ENCODE assay signal across 22 cellular contexts in genomic region chr18:61888622-61889021, GRCh38. TPM values are rescaled to one million over a fixed set of nuclear protein-coding genes. Genes with fewer than 3 reads are reported as not detected.
A peak's percentile ranks its signal among the peaks of the same experiment; 100 is the strongest.
DNase-seq lines count a peak whose midpoint lies in the region; ATAC-seq and TF ChIP-seq lines count a peak whose summit lies in the region.
"Had no signal": no experiment of that assay in that cellular context is flagged by ENCODE, and none has a peak within 500 bp of the region (broad histone marks: within the 10 kb centered on the region; RNA-seq: fewer than 3 reads in every experiment).

No MANE protein-coding gene starts in this region.

- H3K27ac Mint-ChIP-seq in natural killer cell treated with Interleukin-12 subunit alpha and Interleukin-12 subunit beta and Interleukin-15 and Interleukin-18, amount 100 ng/mL, for 72 hours, result no peak overlapping the region
- H3K27ac Mint-ChIP-seq in natural killer cell, result no peak overlapping the region
- H3K27ac Mint-ChIP-seq in activated naive CD8-positive, alpha-beta T cell treated with anti-CD3 and anti-CD28 coated beads for 36 hours, result no peak overlapping the region
- H3K27ac Mint-ChIP-seq: CD8-positive, alpha-beta T cell; IgD-negative memory B cell had no signal

- TF ChIP-seq CTCF in natural killer cell (IDR thresholded peaks at IDR 0.05), result no peak

- no peak for ATAC-seq in natural killer cell treated with Interleukin-12 subunit alpha and Interleukin-12 subunit beta and Interleukin-15 and Interleukin-18, amount 100 ng/mL, for 72 hours
- no peak for ATAC-seq in natural killer cell
- no peak for ATAC-seq in GM19324 (IDR thresholded peaks at IDR 0.05; ENCODE audit: low FRiP score, unreplicated experiment)
- ATAC-seq: A549; CD8-positive, alpha-beta T cell; GM12878 had no signal

- peak; percentile 25 for DNase-seq in natural killer cell treated with Interleukin-12 subunit alpha and Interleukin-12 subunit beta and Interleukin-15 and Interleukin-18, amount 100 ng/mL, for 72 hours (ENCODE audit: low spot score)
- no peak for DNase-seq in natural killer cell
- peak; percentile 76 for DNase-seq in dermis blood vessel endothelial cell
- DNase-seq in lung microvascular endothelial cell (ENCODE audit: low read depth in 2 of 2), result peak; percentile 67 to 89
- no peak for DNase-seq in activated CD4-positive, alpha-beta T cell treated with anti-CD3 and anti-CD28 coated beads for 4 hours
- no peak for DNase-seq in activated naive CD8-positive, alpha-beta T cell treated with anti-CD3 and anti-CD28 coated beads for 36 hours
- DNase-seq: AML-193; Caco-2; CD8-positive, alpha-beta T cell; GDM1; HCEC 1CT; MM.1S; NCI-H1694 treated with DMSO at 0.1 percent for 48 hours; NCI-H2081; NCI-H2227 treated with DMSO at 0.1 percent for 48 hours; NCI-H526 treated with DMSO at 0.1 percent for 48 hours; RPMI8226; SHP77 had no signal

- H3K4me1 Mint-ChIP-seq in natural killer cell treated with Interleukin-12 subunit alpha and Interleukin-12 subunit beta and Interleukin-15 and Interleukin-18, amount 100 ng/mL, for 72 hours (ENCODE audit: low read depth in 2 of 2), result peaks cover 10 to 11% of the 10 kb centered on the region in 2 donors
- peaks cover 11 to 14% of the 10 kb centered on the region in 2 donors for H3K4me1 Mint-ChIP-seq in natural killer cell
- peaks cover 8% of the 10 kb centered on the region for H3K4me1 Mint-ChIP-seq in activated naive CD8-positive, alpha-beta T cell treated with anti-CD3 and anti-CD28 coated beads for 36 hours

- peaks cover 34 to 37% of the 10 kb centered on the region in 2 donors for H3K27me3 Mint-ChIP-seq in natural killer cell treated with Interleukin-12 subunit alpha and Interleukin-12 subunit beta and Interleukin-15 and Interleukin-18, amount 100 ng/mL, for 72 hours
- peaks cover 24 to 36% of the 10 kb centered on the region in 2 donors for H3K27me3 Mint-ChIP-seq in natural killer cell (ENCODE audit: low read depth in 2 of 2)
- H3K27me3 Mint-ChIP-seq in activated naive CD8-positive, alpha-beta T cell treated with anti-CD3 and anti-CD28 coated beads for 36 hours, result peaks cover 26% of the 10 kb centered on the region

- no peaks in the 10 kb centered on the region for H3K36me3 Mint-ChIP-seq in natural killer cell treated with Interleukin-12 subunit alpha and Interleukin-12 subunit beta and Interleukin-15 and Interleukin-18, amount 100 ng/mL, for 72 hours
- no peaks in the 10 kb centered on the region for H3K36me3 Mint-ChIP-seq in natural killer cell
- H3K36me3 Mint-ChIP-seq in activated naive CD8-positive, alpha-beta T cell treated with anti-CD3 and anti-CD28 coated beads for 36 hours, result no peaks in the 10 kb centered on the region
- H3K36me3 Mint-ChIP-seq: IgD-negative memory B cell had no signal

- no peak overlapping the region for H3K4me3 Mint-ChIP-seq in natural killer cell treated with Interleukin-12 subunit alpha and Interleukin-12 subunit beta and Interleukin-15 and Interleukin-18, amount 100 ng/mL, for 72 hours
- no peak overlapping the region for H3K4me3 Mint-ChIP-seq in natural killer cell
- H3K4me3 Mint-ChIP-seq in activated naive CD8-positive, alpha-beta T cell treated with anti-CD3 and anti-CD28 coated beads for 36 hours, result no peak overlapping the region
- H3K4me3 Mint-ChIP-seq: CD8-positive, alpha-beta T cell; IgD-negative memory B cell had no signal

- intact Hi-C loops in natural killer cell (cut with micrococcal nuclease), result no loop called here

- H3K9me3 Mint-ChIP-seq in natural killer cell treated with Interleukin-12 subunit alpha and Interleukin-12 subunit beta and Interleukin-15 and Interleukin-18, amount 100 ng/mL, for 72 hours, result no peaks in the 10 kb centered on the region
- H3K9me3 Mint-ChIP-seq in natural killer cell, result no peaks in the 10 kb centered on the region
- H3K9me3 Mint-ChIP-seq in activated naive CD8-positive, alpha-beta T cell treated with anti-CD3 and anti-CD28 coated beads for 36 hours, result no peaks in the 10 kb centered on the region
- H3K9me3 Mint-ChIP-seq: CD8-positive, alpha-beta T cell had no signal

RNA-seq across cellular contexts. Expression of gene RNF152, which starts 4.2 kb away (rescaled TPM):
- total RNA-seq in natural killer cell treated with Interleukin-12 subunit alpha and Interleukin-12 subunit beta and Interleukin-15 and Interleukin-18, amount 100 ng/mL, for 72 hours, result under 1 TPM; 0.73 to 0.95 TPM
- total RNA-seq in natural killer cell, result 1 to 10 TPM in 1 of 3 donors, under 1 TPM in 2; 0.49 to 1.3 (median 0.50) TPM
- total RNA-seq in dermis blood vessel endothelial cell, result 88.8 and 91.2 TPM in 2 replicates
- total RNA-seq in lung microvascular endothelial cell, result 71.7 and 180 TPM in 2 replicates
- under 1 TPM; 0.10 to 0.42 TPM for total RNA-seq in activated naive CD8-positive, alpha-beta T cell treated with anti-CD3 and anti-CD28 coated beads for 36 hours

Comparison
In these comparisons a context has a peak if more than half of its experiments do, and no peak if none do; other contexts are left out.
1. DNase-seq: peak in natural killer cell treated with Interleukin-12 subunit alpha and Interleukin-12 subunit beta and Interleukin-15 and Interleukin-18, amount 100 ng/mL, for 72 hours (single experiment), dermis blood vessel endothelial cell (single experiment) and lung microvascular endothelial cell (2 of 2); none in natural killer cell (single experiment), activated CD4-positive, alpha-beta T cell treated with anti-CD3 and anti-CD28 coated beads for 4 hours (0 of 2) and activated naive CD8-positive, alpha-beta T cell treated with anti-CD3 and anti-CD28 coated beads for 36 hours (single experiment).
2. RNA of gene RNF152, which starts 4.2 kb away (total RNA-seq): 71.7 to 180 TPM in lung microvascular endothelial cell and 88.8 to 91.2 TPM in dermis blood vessel endothelial cell; 0.73 to 0.95 TPM in natural killer cell treated with Interleukin-12 subunit alpha and Interleukin-12 subunit beta and Interleukin-15 and Interleukin-18, amount 100 ng/mL, for 72 hours, 0.49 to 1.3 TPM in natural killer cell and 0.10 to 0.42 TPM in activated naive CD8-positive, alpha-beta T cell treated with anti-CD3 and anti-CD28 coated beads for 36 hours; every median in the first group is over 10 times any median in the second.